In the genomic region with DNA sequence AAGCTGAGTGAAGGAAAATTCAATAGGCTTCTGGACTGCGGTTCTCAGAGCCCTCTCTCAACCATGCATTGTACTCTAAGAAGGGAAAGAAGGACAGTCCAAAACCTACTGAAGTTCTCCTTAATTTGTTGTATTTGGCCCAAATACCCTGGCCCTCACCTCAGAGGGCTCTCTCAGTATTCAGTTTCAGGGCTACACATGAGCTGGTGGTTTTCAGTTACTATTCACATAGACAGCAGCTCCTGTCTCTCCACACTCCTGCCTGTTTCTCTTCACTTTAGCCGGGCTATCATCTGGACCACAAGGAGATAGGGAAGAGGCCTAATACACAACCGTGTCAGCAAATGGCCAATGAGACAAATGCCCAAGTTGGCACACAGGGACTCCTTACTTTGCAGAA, we compare ENCODE assay signal across 22 cellular contexts.
"Had no signal": no experiment of that assay in that cellular context is flagged by ENCODE, and none has a peak within 500 bp of the region (broad histone marks: within the 10 kb centered on the region; RNA-seq: fewer than 3 reads in every experiment).

No MANE protein-coding gene starts in this region.

- H3K27me3 ChIP-seq: colonic mucosa, esophagus squamous epithelium, gastrocnemius medialis, left lung had no signal

- H3K27ac ChIP-seq: colonic mucosa, epithelial cell of prostate, esophagus squamous epithelium, gastrocnemius medialis, heart right ventricle, left lung, lower lobe of right lung had no signal

- DNase-seq: colonic mucosa; cortex of kidney; effector CD8-positive, alpha-beta T cell; effector memory CD8-positive, alpha-beta T cell; endodermal cell; erythroblast; esophagus squamous epithelium; foreskin fibroblast; foreskin melanocyte; gastrocnemius medialis; glutamatergic neuron; heart right ventricle; hippocampal formation; left cardiac atrium; left lung; left ventricle myocardium superior; lower lobe of right lung; mesenchymal stem cell; midbrain; naive thymus-derived CD4-positive, alpha-beta T cell had no signal

- H3K4me3 ChIP-seq: colonic mucosa, esophagus squamous epithelium, gastrocnemius medialis, heart right ventricle, left lung, lower lobe of right lung had no signal

- H3K9me3 ChIP-seq: colonic mucosa, esophagus squamous epithelium, gastrocnemius medialis, heart right ventricle, left lung, lower lobe of right lung had no signal

- H3K4me1 ChIP-seq: colonic mucosa, esophagus squamous epithelium, gastrocnemius medialis, heart right ventricle, left lung, lower lobe of right lung had no signal

- H3K36me3 ChIP-seq: colonic mucosa, gastrocnemius medialis had no signal

- ATAC-seq: effector memory CD8-positive, alpha-beta T cell; esophagus mucosa; gastrocnemius medialis; left cardiac atrium; left lung; left ventricle myocardium superior; lower lobe of right lung; naive thymus-derived CD4-positive, alpha-beta T cell had no signal
